9 cellular contexts compared by ENCODE assay signal in the genomic region with DNA sequence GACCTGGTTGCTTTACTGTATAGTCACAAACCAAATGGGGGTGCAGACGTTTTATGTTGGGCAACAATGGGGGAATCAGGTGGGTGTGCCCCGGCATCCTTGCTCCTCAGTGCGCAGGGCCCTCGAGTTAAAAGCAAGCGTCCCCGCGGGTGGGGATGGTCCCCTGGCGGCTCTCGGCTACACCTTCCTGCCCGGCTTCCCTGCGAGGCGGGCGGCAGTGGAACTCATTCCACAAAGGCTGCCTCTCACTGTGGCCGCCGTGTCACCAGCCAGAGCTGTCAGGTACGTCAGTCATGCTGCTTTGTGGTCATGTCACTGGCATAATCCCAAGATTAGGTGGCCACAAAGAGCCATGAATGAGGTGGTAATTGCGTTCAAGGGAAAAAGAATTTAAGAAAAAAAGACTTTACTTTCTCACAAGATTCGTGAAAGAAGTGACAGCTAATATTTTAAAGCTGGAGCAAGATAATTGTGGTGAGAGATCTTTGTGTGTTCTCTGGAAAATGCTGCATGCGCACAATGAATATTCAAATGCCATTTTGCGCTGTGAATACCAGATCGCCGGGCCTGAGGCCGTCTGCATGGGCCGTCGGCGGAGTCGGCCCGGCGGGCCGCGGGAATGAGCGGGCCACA.
DNase-seq lines count a peak whose midpoint lies in the region; ATAC-seq, FAIRE-seq and TF ChIP-seq lines count a peak whose summit lies in the region.
"Had no signal": no experiment of that assay in that cellular context is flagged by ENCODE, and none has a peak within 500 bp of the region (broad histone marks: within the 10 kb centered on the region; RNA-seq: fewer than 3 reads in every experiment).

No MANE protein-coding gene starts in this region.

- peak overlapping the region; percentile 63 for H3K4me3 Mint-ChIP-seq in T-helper 1 cell treated with Interleukin-12 subunit alpha and Interleukin-12 subunit beta and Interleukin-4 antibody, amounts not matched to agents 30 μg/mL and 1 μg/mL, for 36 hours
- peak overlapping the region; percentile 95 to 97 for H3K4me3 Mint-ChIP-seq in effector memory CD8-positive, alpha-beta T cell

- intact Hi-C loops in A673 (cut with micrococcal nuclease; ENCODE audit: unreplicated experiment) = no loop called here

- H3K27ac Mint-ChIP-seq in T-helper 1 cell treated with Interleukin-12 subunit alpha and Interleukin-12 subunit beta and Interleukin-4 antibody, amounts not matched to agents 30 μg/mL and 1 μg/mL, for 36 hours = no peak overlapping the region
- peak overlapping the region; percentile 89 to 94 for H3K27ac Mint-ChIP-seq in effector memory CD8-positive, alpha-beta T cell

- DNase-seq in A673 (ENCODE audit: low spot score) = no peak
- DNase-seq in effector memory CD8-positive, alpha-beta T cell = peak; percentile 16 to 27 (median 26)
- DNase-seq in osteoblast (ENCODE audit: insufficient read length, low spot score, missing footprints) = no peak
- DNase-seq in NCI-H82 (lab: John Stamatoyannopoulos, UW) = no peak
- no peak for DNase-seq in D721Med (ENCODE audit: insufficient read length, low spot score)
- DNase-seq in islet precursor cell = no peak

- no peaks in the 10 kb centered on the region for H3K79me2 ChIP-seq in osteoblast (ENCODE audit: insufficient read depth, low read length)

- H3K36me3 Mint-ChIP-seq in T-helper 1 cell treated with Interleukin-12 subunit alpha and Interleukin-12 subunit beta and Interleukin-4 antibody, amounts not matched to agents 30 μg/mL and 1 μg/mL, for 36 hours (ENCODE audit: low read depth) = peaks cover 3% of the 10 kb centered on the region
- peaks cover 8% of the 10 kb centered on the region for H3K36me3 Mint-ChIP-seq in effector memory CD8-positive, alpha-beta T cell (ENCODE audit: insufficient read depth)

- H3K4me3 ChIP-seq in A673 (ENCODE audit: low read depth, low read length, poor library complexity, severe bottlenecking) (peak overlapping the region; percentile 60), osteoblast (ENCODE audit: insufficient read depth, low read length) (peak overlapping the region; percentile 76)

- H3K4me1 ChIP-seq in A673 (ENCODE audit: insufficient read depth, low read length, poor library complexity, severe bottlenecking) (peaks cover 10% of the 10 kb centered on the region), osteoblast (ENCODE audit: insufficient read depth, low read length) (peaks cover 8% of the 10 kb centered on the region)

- peak overlapping the region; percentile 92 for H2AFZ ChIP-seq in osteoblast (ENCODE audit: low read length)

- no peaks in the 10 kb centered on the region for H3K9me3 Mint-ChIP-seq in T-helper 1 cell treated with Interleukin-12 subunit alpha and Interleukin-12 subunit beta and Interleukin-4 antibody, amounts not matched to agents 30 μg/mL and 1 μg/mL, for 36 hours
- H3K9me3 Mint-ChIP-seq in effector memory CD8-positive, alpha-beta T cell = no peaks in the 10 kb centered on the region

- ATAC-seq in GM19395 (IDR thresholded peaks at IDR 0.05; ENCODE audit: unreplicated experiment) = peak; percentile 6
- peak; percentile 28 for ATAC-seq in effector memory CD8-positive, alpha-beta T cell (replicated peaks)

- no peaks in the 10 kb centered on the region for H4K20me1 ChIP-seq in osteoblast (ENCODE audit: insufficient read depth, low read length)

- H3K27me3 ChIP-seq in A673 (replicated peaks; ENCODE audit: insufficient read depth, low read depth, low read length, poor library complexity) (no peaks in the 10 kb centered on the region), osteoblast (ENCODE audit: insufficient read depth, low read length) (no peaks in the 10 kb centered on the region)

- H3K36me3 ChIP-seq in A673 (ENCODE audit: insufficient read depth, low read length, poor library complexity, severe bottlenecking) (no peaks in the 10 kb centered on the region), osteoblast (ENCODE audit: insufficient read depth, low read length) (peaks cover 1% of the 10 kb centered on the region)

- H3K9me3 ChIP-seq in A673 (ENCODE audit: low read depth, low read length, poor library complexity, severe bottlenecking) (no peaks in the 10 kb centered on the region), osteoblast (ENCODE audit: low read depth, low read length) (no peaks in the 10 kb centered on the region)

- no TSS peak for BruUV-seq in A673 (replicated peaks; lab: Mats Ljungman, UMichigan)

- CTCF ChIA-PET in A673 (lab: Charles Lee) = no interaction called here

- no peak for FAIRE-seq in D721Med (lab: Jason Lieb, UNC)
- FAIRE-seq: colon had no signal

- H3K4me1 Mint-ChIP-seq in T-helper 1 cell treated with Interleukin-12 subunit alpha and Interleukin-12 subunit beta and Interleukin-4 antibody, amounts not matched to agents 30 μg/mL and 1 μg/mL, for 36 hours (ENCODE audit: low read depth) = peaks cover 19% of the 10 kb centered on the region
- H3K4me1 Mint-ChIP-seq in effector memory CD8-positive, alpha-beta T cell (ENCODE audit: low read depth in 2 of 2) = peaks cover 23 to 28% of the 10 kb centered on the region in 2 donors

- H3K4me2 ChIP-seq in osteoblast (ENCODE audit: insufficient read depth, low read length) = peak overlapping the region; percentile 98

- POLR2A ChIA-PET in A673 (lab: Charles Lee; ENCODE audit: low non-redundant PET) = interaction anchor here (0.6 kb wide), 1 partner anchor 9 kb away, joined by 3 read pairs; no protein-coding TSS in a partner anchor

- peaks cover 19% of the 10 kb centered on the region for H3K27me3 Mint-ChIP-seq in T-helper 1 cell treated with Interleukin-12 subunit alpha and Interleukin-12 subunit beta and Interleukin-4 antibody, amounts not matched to agents 30 μg/mL and 1 μg/mL, for 36 hours (ENCODE audit: low read depth)
- peaks cover 0 to 8% of the 10 kb centered on the region in 2 donors for H3K27me3 Mint-ChIP-seq in effector memory CD8-positive, alpha-beta T cell

- no peak overlapping the region for H3K27ac ChIP-seq in A673 (ENCODE audit: low read depth, low read length, poor library complexity, severe bottlenecking)
- no peak overlapping the region for H3K27ac ChIP-seq in osteoblast (ENCODE audit: low read depth, low read length)

- TF ChIP-seq CTCF in A673 (conservative IDR thresholded peaks at IDR 0.05; ENCODE audit: low read depth, low read length) (no peak), osteoblast (IDR thresholded peaks at IDR 0.05; ENCODE audit: extremely low read depth, low read depth, low read length) (no peak), D721Med (IDR thresholded peaks at IDR 0.05; ENCODE audit: insufficient read depth, missing control alignments) (no peak)

Comparison
In these comparisons a context has a peak if more than half of its experiments do, and no peak if none do; other contexts are left out.
1. DNase-seq: peak in effector memory CD8-positive, alpha-beta T cell (3 of 3); none in A673 (single experiment), osteoblast (single experiment), NCI-H82 (single experiment), D721Med (single experiment) and islet precursor cell (single experiment).